Comparison of ENCODE assay signal across 1 cellular context in the genomic region with DNA sequence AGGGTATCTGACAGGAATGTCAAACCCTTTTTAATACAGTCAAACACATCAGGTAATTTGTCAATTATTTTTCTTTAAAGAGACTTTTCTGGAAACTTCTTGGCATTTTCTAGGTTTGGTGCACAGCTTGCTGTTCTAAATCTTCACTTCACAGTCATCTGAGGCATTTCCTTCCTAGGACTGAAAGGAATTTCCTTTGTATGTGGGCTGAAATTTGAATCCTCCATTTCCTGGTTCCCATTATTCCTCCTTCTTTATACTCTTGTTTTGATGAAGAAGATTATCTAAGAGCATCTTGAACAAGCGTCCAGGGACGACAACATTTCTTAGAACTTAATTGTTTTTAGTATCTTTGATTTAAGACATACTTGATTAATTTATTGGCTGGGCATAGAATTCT.
TF ChIP-seq lines count a peak whose summit lies in the region.

No MANE protein-coding gene starts in this region.

TF ChIP-seq in SK-N-SH, 30 proteins besides CTCF, POLR2A, EP300 and RAD21 (continued from another document):
- TF ChIP-seq, protein P1, sequence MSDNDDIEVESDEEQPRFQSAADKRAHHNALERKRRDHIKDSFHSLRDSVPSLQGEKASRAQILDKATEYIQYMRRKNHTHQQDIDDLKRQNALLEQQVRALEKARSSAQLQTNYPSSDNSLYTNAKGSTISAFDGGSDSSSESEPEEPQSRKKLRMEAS (IDR thresholded peaks at IDR 0.05; ENCODE audit: low read depth) = peak; percentile 32; the same call in 1 of the 2 replicates
